In genomic region chr6:139744891-139745290, GRCh38 we compare ENCODE assay signal across 22 cellular contexts.
"Had no signal": no experiment of that assay in that cellular context is flagged by ENCODE, and none has a peak within 500 bp of the region (broad histone marks: within the 10 kb centered on the region; RNA-seq: fewer than 3 reads in every experiment).

No MANE protein-coding gene starts in this region.

- H3K27ac ChIP-seq: heart right ventricle, neutrophil, suprapubic skin, upper lobe of left lung had no signal

- H3K9me3 ChIP-seq: gastrocnemius medialis, heart right ventricle, neutrophil, suprapubic skin, upper lobe of left lung had no signal

- ATAC-seq: gastrocnemius medialis, heart right ventricle, left colon had no signal

- H3K4me3 ChIP-seq: gastrocnemius medialis, heart right ventricle, lung, suprapubic skin, upper lobe of left lung had no signal

- DNase-seq: activated B cell treated with CpG ODN at 0.5 μM for 24 hours; activated CD4-positive, alpha-beta T cell treated with anti-CD3 and anti-CD28 coated beads, Interleukin-2, amount 10 ng/mL, durations not matched to agents 7 days and 5 days; activated CD8-positive, alpha-beta memory T cell treated with anti-CD3 and anti-CD28 coated beads for 24 hours; activated naive CD4-positive, alpha-beta T cell; activated naive CD8-positive, alpha-beta T cell treated with anti-CD3 and anti-CD28 coated beads, Interleukin-2, amount 10 ng/mL, durations not matched to agents 7 days and 5 days; anterior cingulate cortex; effector memory CD4-positive, alpha-beta T cell; gastrocnemius medialis; heart right ventricle; left colon; naive B cell; posterior cingulate gyrus; small intestine; stimulated activated CD4-positive, alpha-beta T cell treated with anti-CD3 and anti-CD28 coated beads, Interleukin-4, amount 100 ng/mL, for 4 hours; stimulated activated CD8-positive, alpha-beta memory T cell treated with anti-CD3 and anti-CD28 coated beads, Interleukin-4, amount 100 ng/mL, for 48 hours; stimulated activated naive CD4-positive, alpha-beta T cell treated with Interleukin-2 at 50 U/mL for 16 hours; upper lobe of left lung had no signal

- H3K27me3 ChIP-seq: gastrocnemius medialis, heart right ventricle, neutrophil, suprapubic skin, upper lobe of left lung had no signal

- H3K36me3 ChIP-seq: gastrocnemius medialis, heart right ventricle, neutrophil, suprapubic skin, upper lobe of left lung had no signal

- FAIRE-seq: bronchial epithelial cell, islet of Langerhans, small intestine had no signal
